ENCODE assay signal across 1 cellular context in the genomic region with DNA sequence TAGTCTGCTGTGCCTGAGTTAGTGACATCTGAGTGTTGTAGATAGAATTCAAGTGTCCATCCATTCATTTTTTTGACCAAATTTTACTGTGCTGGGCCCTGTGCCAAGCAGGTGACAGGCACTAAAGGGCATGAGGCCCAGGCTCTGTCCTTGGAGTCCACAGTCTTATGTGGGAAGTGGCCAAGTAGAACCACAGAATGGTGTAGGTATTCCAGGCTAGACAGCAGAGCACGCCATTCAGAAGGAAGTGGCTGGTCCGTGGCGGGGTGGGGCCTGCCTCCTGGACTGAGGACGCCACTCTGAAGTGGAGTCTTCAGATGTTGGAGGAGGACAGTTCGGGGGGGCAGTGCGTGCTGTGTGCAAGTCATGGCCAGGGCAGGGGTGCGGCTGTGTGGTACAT.
TF ChIP-seq lines count a peak whose summit lies in the region.

No MANE protein-coding gene starts in this region.

TF ChIP-seq in HepG2, 621 proteins besides CTCF, POLR2A, EP300 and RAD21 (continued from another document):
- TF ChIP-seq ZSCAN29 (CRISPR knock-in tag; conservative IDR thresholded peaks at IDR 0.05) (no peak), GABPB1 (CRISPR knock-in tag; IDR thresholded peaks at IDR 0.05) (no peak), HOXA3 (CRISPR knock-in tag; IDR thresholded peaks at IDR 0.05) (no peak), SATB2 (CRISPR knock-in tag; IDR thresholded peaks at IDR 0.05) (no peak), ERF (CRISPR knock-in tag; IDR thresholded peaks at IDR 0.05) (no peak), ZNF552 (CRISPR knock-in tag; IDR thresholded peaks at IDR 0.05; ENCODE audit: borderline replicate concordance) (no peak), MLLT10 (CRISPR knock-in tag; IDR thresholded peaks at IDR 0.05) (no peak), RXRB (CRISPR knock-in tag; IDR thresholded peaks at IDR 0.05; ENCODE audit: borderline replicate concordance) (no peak), PTBP1 (IDR thresholded peaks at IDR 0.05; ENCODE audit: low read depth, low read length, poor library complexity, severe bottlenecking) (no peak)
- TF ChIP-seq, protein P1, sequence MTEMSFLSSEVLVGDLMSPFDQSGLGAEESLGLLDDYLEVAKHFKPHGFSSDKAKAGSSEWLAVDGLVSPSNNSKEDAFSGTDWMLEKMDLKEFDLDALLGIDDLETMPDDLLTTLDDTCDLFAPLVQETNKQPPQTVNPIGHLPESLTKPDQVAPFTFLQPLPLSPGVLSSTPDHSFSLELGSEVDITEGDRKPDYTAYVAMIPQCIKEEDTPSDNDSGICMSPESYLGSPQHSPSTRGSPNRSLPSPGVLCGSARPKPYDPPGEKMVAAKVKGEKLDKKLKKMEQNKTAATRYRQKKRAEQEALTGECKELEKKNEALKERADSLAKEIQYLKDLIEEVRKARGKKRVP (CRISPR knock-in tag; IDR thresholded peaks at IDR 0.05): no peak
